9 cellular contexts compared by ENCODE assay signal in genomic region chr7:150937848-150938561, GRCh38.
DNase-seq lines count a peak whose midpoint lies in the region; TF ChIP-seq lines count a peak whose summit lies in the region.
"Had no signal": no experiment of that assay in that cellular context is flagged by ENCODE, and none has a peak within 500 bp of the region (broad histone marks: within the 10 kb centered on the region; RNA-seq: fewer than 3 reads in every experiment).

No MANE protein-coding gene starts in this region.

- no peaks in the 10 kb centered on the region for H3K27me3 Mint-ChIP-seq in stimulated activated naive CD8-positive, alpha-beta T cell treated with anti-CD3 and anti-CD28 coated beads, Interleukin-15, Interleukin-2, amounts not matched to agents 100 ng/mL and 50 ng/mL, for 24 hours

- H3K36me3 Mint-ChIP-seq in stimulated activated naive CD8-positive, alpha-beta T cell treated with anti-CD3 and anti-CD28 coated beads, Interleukin-15, Interleukin-2, amounts not matched to agents 100 ng/mL and 50 ng/mL, for 24 hours (ENCODE audit: low read depth) = no peaks in the 10 kb centered on the region

- H3K4me3 ChIP-seq in epithelial cell of esophagus (ENCODE audit: low read length) = no peak overlapping the region

- TF ChIP-seq CTCF in RWPE1 (conservative IDR thresholded peaks at IDR 0.05; ENCODE audit: low read depth) = no peak
- TF ChIP-seq CTCF in epithelial cell of esophagus (IDR thresholded peaks at IDR 0.05; ENCODE audit: insufficient read depth, low read depth, low read length, missing control alignments) = no peak

- peak overlapping the region; percentile 40 for H3K27ac Mint-ChIP-seq in stimulated activated naive CD8-positive, alpha-beta T cell treated with anti-CD3 and anti-CD28 coated beads, Interleukin-15, Interleukin-2, amounts not matched to agents 100 ng/mL and 50 ng/mL, for 24 hours

- POLR2A ChIA-PET in RWPE1 (lab: Yijun Ruan, JAX; ENCODE audit: low non-redundant PET) = no interaction called here

- H3K4me1 Mint-ChIP-seq in stimulated activated naive CD8-positive, alpha-beta T cell treated with anti-CD3 and anti-CD28 coated beads, Interleukin-15, Interleukin-2, amounts not matched to agents 100 ng/mL and 50 ng/mL, for 24 hours (ENCODE audit: low read depth) = peaks cover 40% of the 10 kb centered on the region

- no peaks in the 10 kb centered on the region for H3K9me3 Mint-ChIP-seq in stimulated activated naive CD8-positive, alpha-beta T cell treated with anti-CD3 and anti-CD28 coated beads, Interleukin-15, Interleukin-2, amounts not matched to agents 100 ng/mL and 50 ng/mL, for 24 hours

- DNase-seq in activated CD4-positive, alpha-beta T cell treated with anti-CD3 and anti-CD28 coated beads for 48 hours = peak; percentile 56
- DNase-seq in activated CD4-positive, alpha-beta T cell treated with anti-CD3 and anti-CD28 coated beads, Interleukin-2, amount 50 U/mL, for 4 hours = no peak
- peak; percentile 49 for DNase-seq in RWPE1 (ENCODE audit: low spot score)
- DNase-seq in epithelial cell of esophagus (ENCODE audit: low read depth) = peak; percentile 78
- DNase-seq in HuH-7 (ENCODE audit: low spot score) = no peak
- no peak for DNase-seq in midbrain (lab: John Stamatoyannopoulos, UW)
- DNase-seq in SIG-M5 (lab: John Stamatoyannopoulos, UW) = no peak

- CTCF ChIA-PET in RWPE1 (lab: Yijun Ruan, JAX) = no interaction called here

- H3K27ac ChIP-seq in RWPE1 = peak overlapping the region; percentile 90
- H3K27ac ChIP-seq: C4-2B had no signal

- peak overlapping the region; percentile 48 for H3K4me3 Mint-ChIP-seq in stimulated activated naive CD8-positive, alpha-beta T cell treated with anti-CD3 and anti-CD28 coated beads, Interleukin-15, Interleukin-2, amounts not matched to agents 100 ng/mL and 50 ng/mL, for 24 hours

Comparison
In these comparisons a context has a peak if more than half of its experiments do, and no peak if none do; other contexts are left out.
1. DNase-seq: peak in activated CD4-positive, alpha-beta T cell treated with anti-CD3 and anti-CD28 coated beads for 48 hours (single experiment), RWPE1 (single experiment) and epithelial cell of esophagus (single experiment); none in activated CD4-positive, alpha-beta T cell treated with anti-CD3 and anti-CD28 coated beads, Interleukin-2, amount 50 U/mL, for 4 hours (0 of 2), HuH-7 (single experiment), midbrain (single experiment) and SIG-M5 (single experiment).